Comparison of ENCODE assay signal across 9 cellular contexts in genomic region chr3:57163751-57164150, GRCh38. TPM values are rescaled to one million over a fixed set of nuclear protein-coding genes. Genes with fewer than 3 reads are reported as not detected.
A peak's percentile ranks its signal among the peaks of the same experiment; 100 is the strongest.
DNase-seq lines count a peak whose midpoint lies in the region; ATAC-seq and TF ChIP-seq lines count a peak whose summit lies in the region.
"Had no signal": no experiment of that assay in that cellular context is flagged by ENCODE, and none has a peak within 500 bp of the region (broad histone marks: within the 10 kb centered on the region; RNA-seq: fewer than 3 reads in every experiment).

No MANE protein-coding gene starts in this region.

- H3K27ac Mint-ChIP-seq in type B pancreatic cell = no peak overlapping the region

- H3K36me3 ChIP-seq in cardiac muscle cell = no peaks in the 10 kb centered on the region
- no peaks in the 10 kb centered on the region for H3K36me3 ChIP-seq in muscle layer of colon (ENCODE audit: insufficient read depth, low read length)

- H3K27me3 Mint-ChIP-seq in type B pancreatic cell = peaks cover 28% of the 10 kb centered on the region

- intact Hi-C loops in right cardiac atrium (cut with DNase I) = no loop called here

- no peak overlapping the region for H3K27ac ChIP-seq in cardiac muscle cell
- no peak overlapping the region for H3K27ac ChIP-seq in right cardiac atrium (ENCODE audit: low read length)
- H3K27ac ChIP-seq in coronary artery = peak overlapping the region in 1 of 2 donors; percentile 17
- peak overlapping the region; percentile 20 for H3K27ac ChIP-seq in muscle layer of colon (ENCODE audit: low read depth, low read length)

- DNase-seq in cardiac muscle cell (ENCODE audit: low read depth in 1 of 2, low spot score in 1 of 2) (no peak), right cardiac atrium (no peak), coronary artery (ENCODE audit: low spot score) (no peak), type B pancreatic cell (ENCODE audit: extremely low spot score, unreplicated experiment) (no peak), NCI-H1694 (lab: John Stamatoyannopoulos, UW) (no peak), NCI-H2107 treated with DMSO at 0.1 percent for 48 hours (lab: John Stamatoyannopoulos, UW; ENCODE audit: unreplicated experiment) (no peak)
- DNase-seq: AML-193 had no signal

- TF ChIP-seq CTCF in cardiac muscle cell (IDR thresholded peaks at IDR 0.05; ENCODE audit: low read depth, low read length) (no peak), coronary artery (IDR thresholded peaks at IDR 0.05) (no peak), type B pancreatic cell (conservative IDR thresholded peaks at IDR 0.05) (no peak)

- H3K4me1 Mint-ChIP-seq in type B pancreatic cell (ENCODE audit: unreplicated experiment) = peaks cover 56% of the 10 kb centered on the region

- H3K4me3 ChIP-seq in cardiac muscle cell (peak overlapping the region; percentile 79), right cardiac atrium (ENCODE audit: low read length) (no peak overlapping the region), coronary artery (peak overlapping the region; percentile 98), muscle layer of colon (ENCODE audit: low read depth in 1 of 2, low read length in 2 of 2) (peak overlapping the region; percentile 47 to 55)

- no peaks in the 10 kb centered on the region for H3K27me3 ChIP-seq in cardiac muscle cell
- H3K27me3 ChIP-seq in right cardiac atrium (ENCODE audit: control insufficient read depth, insufficient read depth) = no peaks in the 10 kb centered on the region
- H3K27me3 ChIP-seq in muscle layer of colon (ENCODE audit: control insufficient read depth in 1 of 2, insufficient read depth in 2 of 2, low read length in 2 of 2) = no peaks in the 10 kb centered on the region

- no peaks in the 10 kb centered on the region for H3K36me3 Mint-ChIP-seq in type B pancreatic cell

- H3K9ac ChIP-seq in muscle layer of colon (ENCODE audit: low read length) = peak overlapping the region; percentile 39

- H3K4me3 Mint-ChIP-seq in type B pancreatic cell = peak overlapping the region; percentile 98

- ATAC-seq in right cardiac atrium (no peak), HG03097 (IDR thresholded peaks at IDR 0.05; ENCODE audit: low FRiP score, unreplicated experiment) (no peak)

- H3K9me3 ChIP-seq in cardiac muscle cell (ENCODE audit: low read depth) (no peaks in the 10 kb centered on the region), right cardiac atrium (ENCODE audit: control insufficient read depth, low read length) (no peaks in the 10 kb centered on the region), muscle layer of colon (ENCODE audit: low read length) (no peaks in the 10 kb centered on the region)

- H3K4me1 ChIP-seq in cardiac muscle cell (ENCODE audit: low read depth) (peaks cover 53% of the 10 kb centered on the region), right cardiac atrium (ENCODE audit: control insufficient read depth, insufficient read depth, low read length) (peaks cover 8% of the 10 kb centered on the region), muscle layer of colon (ENCODE audit: insufficient read depth, low read length) (peaks cover 47% of the 10 kb centered on the region)

- no peaks in the 10 kb centered on the region for H3K9me3 Mint-ChIP-seq in type B pancreatic cell

- 60% methylated on average over 8 of the region's 8 CpGs for WGBS in right cardiac atrium

RNA-seq across cellular contexts. Expression of gene IL17RD, which starts 1.4 kb away (rescaled TPM):
- total RNA-seq in cardiac muscle cell = 23.1 and 110 TPM in 2 replicates
- 7.4 and 26.5 TPM in 2 replicates for polyA plus RNA-seq in cardiac muscle cell
- total RNA-seq in right cardiac atrium = 1 to 10 TPM; 1.5 to 2.8 (median 2.3) TPM
- polyA plus RNA-seq in right cardiac atrium = 0.59 TPM
- 14.8 and 47.4 TPM in 2 replicates for total RNA-seq in type B pancreatic cell (ENCODE audit: low replicate concordance)

RNA-seq across cellular contexts. Expression of gene HESX1, which starts 36.0 kb away (rescaled TPM):
- total RNA-seq in cardiac muscle cell = 2.5 and 6.4 TPM in 2 replicates
- 7.0 and 12.2 TPM in 2 replicates for polyA plus RNA-seq in cardiac muscle cell
- total RNA-seq in right cardiac atrium = under 1 TPM in 2 of 4 donors, not detected in 2; 0.34 to 0.38 TPM
- polyA plus RNA-seq in right cardiac atrium = 0.63 TPM
- total RNA-seq in type B pancreatic cell (ENCODE audit: low replicate concordance) = 0.40 and 1.7 TPM in 2 replicates
